Comparison of ENCODE assay signal across 21 cellular contexts in genomic region chr20:62944184-62944583, GRCh38. TPM values are rescaled to one million over a fixed set of nuclear protein-coding genes. Genes with fewer than 3 reads are reported as not detected.
DNase-seq lines count a peak whose midpoint lies in the region; ATAC-seq and TF ChIP-seq lines count a peak whose summit lies in the region.
"Had no signal": no experiment of that assay in that cellular context is flagged by ENCODE, and none has a peak within 500 bp of the region (broad histone marks: within the 10 kb centered on the region; RNA-seq: fewer than 3 reads in every experiment).

No MANE protein-coding gene starts in this region.

- H3K4me3 ChIP-seq in spleen, result no peak overlapping the region
- H3K4me3 ChIP-seq: A549 had no signal

- no peak for ATAC-seq in activated naive CD8-positive, alpha-beta T cell treated with anti-CD3 and anti-CD28 coated beads, Interleukin-2, amount 10 ng/mL, durations not matched to agents 7 days and 5 days (ENCODE audit: low read depth)
- ATAC-seq in activated T-helper 17 cell treated with anti-CD3 and anti-CD28 coated beads, Interleukin-2, amount 50 U/mL, for 72 hours (replicated peaks), result no peak
- ATAC-seq: A549 had no signal

- H3K27ac Mint-ChIP-seq in activated naive CD8-positive, alpha-beta T cell treated with anti-CD3 and anti-CD28 coated beads, Interleukin-2, amount 10 ng/mL, durations not matched to agents 7 days and 5 days, result no peak overlapping the region
- H3K27ac Mint-ChIP-seq in activated naive CD8-positive, alpha-beta T cell treated with anti-CD3 and anti-CD28 coated beads for 36 hours, result no peak overlapping the region
- peak overlapping the region in 2 of 3 donors; percentile 74 to 86 for H3K27ac Mint-ChIP-seq in IgD-negative memory B cell
- peak overlapping the region; percentile 54 for H3K27ac Mint-ChIP-seq in activated T-helper 17 cell treated with anti-CD3 and anti-CD28 coated beads, Interleukin-2, amount 50 U/mL, for 72 hours
- no peak overlapping the region for H3K27ac Mint-ChIP-seq in activated T-helper 2 cell treated with anti-CD3 and anti-CD28 coated beads, Interferon-gamma antibody, Interleukin-2, Interleukin-4, amounts not matched to agents 10 μg/mL and 5 μg/mL and 100 μg/mL, durations not matched to agents 14 hours and 24 hours and 36 hours
- H3K27ac Mint-ChIP-seq: B cell had no signal

- POLR2A ChIA-PET in activated naive CD8-positive, alpha-beta T cell treated with anti-CD3 and anti-CD28 coated beads, Interleukin-2, amount 10 ng/mL, durations not matched to agents 7 days and 5 days (lab: Charles Lee), result no interaction called here

- H3K27ac ChIP-seq in spleen, result no peak overlapping the region
- H3K27ac ChIP-seq: A549 had no signal

- H3K9me3 Mint-ChIP-seq in activated naive CD8-positive, alpha-beta T cell treated with anti-CD3 and anti-CD28 coated beads, Interleukin-2, amount 10 ng/mL, durations not matched to agents 7 days and 5 days, result peaks cover 1% of the 10 kb centered on the region
- peaks cover 2% of the 10 kb centered on the region for H3K9me3 Mint-ChIP-seq in activated naive CD8-positive, alpha-beta T cell treated with anti-CD3 and anti-CD28 coated beads for 36 hours
- H3K9me3 Mint-ChIP-seq in IgD-negative memory B cell, result no peaks in the 10 kb centered on the region
- H3K9me3 Mint-ChIP-seq in activated T-helper 17 cell treated with anti-CD3 and anti-CD28 coated beads, Interleukin-2, amount 50 U/mL, for 72 hours, result no peaks in the 10 kb centered on the region
- H3K9me3 Mint-ChIP-seq in activated T-helper 2 cell treated with anti-CD3 and anti-CD28 coated beads, Interferon-gamma antibody, Interleukin-2, Interleukin-4, amounts not matched to agents 10 μg/mL and 5 μg/mL and 100 μg/mL, durations not matched to agents 14 hours and 24 hours and 36 hours, result peaks cover 5% of the 10 kb centered on the region

- H3K27me3 ChIP-seq in spleen (replicated peaks in 1 of 7), result no peaks in the 10 kb centered on the region

- peaks cover 37% of the 10 kb centered on the region for H3K36me3 Mint-ChIP-seq in activated naive CD8-positive, alpha-beta T cell treated with anti-CD3 and anti-CD28 coated beads, Interleukin-2, amount 10 ng/mL, durations not matched to agents 7 days and 5 days
- peaks cover 21% of the 10 kb centered on the region for H3K36me3 Mint-ChIP-seq in activated naive CD8-positive, alpha-beta T cell treated with anti-CD3 and anti-CD28 coated beads for 36 hours
- H3K36me3 Mint-ChIP-seq in IgD-negative memory B cell, result peaks cover 6% of the 10 kb centered on the region
- peaks cover 97% of the 10 kb centered on the region for H3K36me3 Mint-ChIP-seq in activated T-helper 17 cell treated with anti-CD3 and anti-CD28 coated beads, Interleukin-2, amount 50 U/mL, for 72 hours (ENCODE audit: low read depth)
- peaks cover 92% of the 10 kb centered on the region for H3K36me3 Mint-ChIP-seq in activated T-helper 2 cell treated with anti-CD3 and anti-CD28 coated beads, Interferon-gamma antibody, Interleukin-2, Interleukin-4, amounts not matched to agents 10 μg/mL and 5 μg/mL and 100 μg/mL, durations not matched to agents 14 hours and 24 hours and 36 hours (ENCODE audit: low read depth)

- peaks cover 8 to 35% (median 24%) of the 10 kb centered on the region in 6 donors for H3K4me1 ChIP-seq in spleen

- H3K4me1 Mint-ChIP-seq in activated naive CD8-positive, alpha-beta T cell treated with anti-CD3 and anti-CD28 coated beads, Interleukin-2, amount 10 ng/mL, durations not matched to agents 7 days and 5 days, result peaks cover 17% of the 10 kb centered on the region
- H3K4me1 Mint-ChIP-seq in activated naive CD8-positive, alpha-beta T cell treated with anti-CD3 and anti-CD28 coated beads for 36 hours, result peaks cover 27% of the 10 kb centered on the region
- H3K4me1 Mint-ChIP-seq in IgD-negative memory B cell, result peaks cover 8 to 12% (median 12%) of the 10 kb centered on the region in 3 donors
- peaks cover 7% of the 10 kb centered on the region for H3K4me1 Mint-ChIP-seq in activated T-helper 17 cell treated with anti-CD3 and anti-CD28 coated beads, Interleukin-2, amount 50 U/mL, for 72 hours
- peaks cover 17% of the 10 kb centered on the region for H3K4me1 Mint-ChIP-seq in activated T-helper 2 cell treated with anti-CD3 and anti-CD28 coated beads, Interferon-gamma antibody, Interleukin-2, Interleukin-4, amounts not matched to agents 10 μg/mL and 5 μg/mL and 100 μg/mL, durations not matched to agents 14 hours and 24 hours and 36 hours (ENCODE audit: low read depth)

- TF ChIP-seq CTCF in spleen (IDR thresholded peaks at IDR 0.05 in 8 of 11, conservative IDR thresholded peaks at IDR 0.05 in 3 of 11), result no peak

- WGBS in spleen, 5 donors, result 90 to 95% (median 94%) methylated on average over 8 of the region's 8 CpGs

- H3K36me3 ChIP-seq in spleen, result peaks cover 0 to 86% (median 70%) of the 10 kb centered on the region in 6 donors

- DNase-seq in activated naive CD8-positive, alpha-beta T cell treated with anti-CD3 and anti-CD28 coated beads, Interleukin-2, amount 10 ng/mL, durations not matched to agents 7 days and 5 days, result peak; percentile 6
- DNase-seq in activated naive CD8-positive, alpha-beta T cell treated with anti-CD3 and anti-CD28 coated beads for 36 hours, result no peak
- DNase-seq in spleen (peak; percentile 28), cortex of kidney (lab: John Stamatoyannopoulos, UW) (no peak)
- no peak for DNase-seq in activated T-helper 2 cell treated with anti-CD3 and anti-CD28 coated beads, Interferon-gamma antibody, Interleukin-2, Interleukin-4, amounts not matched to agents 10 μg/mL and 5 μg/mL and 100 μg/mL, durations not matched to agents 14 hours and 24 hours and 36 hours (ENCODE audit: low spot score)
- DNase-seq: DMS53, GDM1, GOT3, HCEC 1CT, Karpas-422, MV-4-11, NCI-H187, NCI-H446 treated with DMSO at 0.1 percent for 48 hours, NCI-H526 treated with DMSO at 0.1 percent for 48 hours, OCI-M1, SHP77 had no signal

- intact Hi-C loops in spleen (cut with DNase I; ENCODE audit: low total_unique reads), result no loop called here
- intact Hi-C loops in activated T-helper 2 cell treated with anti-CD3 and anti-CD28 coated beads, Interferon-gamma antibody, Interleukin-2, Interleukin-4, amounts not matched to agents 10 μg/mL and 5 μg/mL and 100 μg/mL, durations not matched to agents 14 hours and 24 hours and 36 hours (cut with micrococcal nuclease), result no loop called here

- H3K4me3 Mint-ChIP-seq in activated naive CD8-positive, alpha-beta T cell treated with anti-CD3 and anti-CD28 coated beads, Interleukin-2, amount 10 ng/mL, durations not matched to agents 7 days and 5 days, result no peak overlapping the region
- H3K4me3 Mint-ChIP-seq in activated naive CD8-positive, alpha-beta T cell treated with anti-CD3 and anti-CD28 coated beads for 36 hours, result no peak overlapping the region
- peak overlapping the region in 1 of 4 donors; percentile 83 for H3K4me3 Mint-ChIP-seq in IgD-negative memory B cell
- H3K4me3 Mint-ChIP-seq in activated T-helper 17 cell treated with anti-CD3 and anti-CD28 coated beads, Interleukin-2, amount 50 U/mL, for 72 hours, result no peak overlapping the region
- H3K4me3 Mint-ChIP-seq in activated T-helper 2 cell treated with anti-CD3 and anti-CD28 coated beads, Interferon-gamma antibody, Interleukin-2, Interleukin-4, amounts not matched to agents 10 μg/mL and 5 μg/mL and 100 μg/mL, durations not matched to agents 14 hours and 24 hours and 36 hours (ENCODE audit: low read depth), result no peak overlapping the region
- H3K4me3 Mint-ChIP-seq: B cell had no signal

- H3K9me3 ChIP-seq in spleen, result no peaks in the 10 kb centered on the region

- TF ChIP-seq POLR2A in spleen (IDR thresholded peaks at IDR 0.05), result no peak

- H3K27me3 Mint-ChIP-seq in activated naive CD8-positive, alpha-beta T cell treated with anti-CD3 and anti-CD28 coated beads, Interleukin-2, amount 10 ng/mL, durations not matched to agents 7 days and 5 days, result no peaks in the 10 kb centered on the region
- no peaks in the 10 kb centered on the region for H3K27me3 Mint-ChIP-seq in activated naive CD8-positive, alpha-beta T cell treated with anti-CD3 and anti-CD28 coated beads for 36 hours
- no peaks in the 10 kb centered on the region for H3K27me3 Mint-ChIP-seq in IgD-negative memory B cell
- H3K27me3 Mint-ChIP-seq in activated T-helper 17 cell treated with anti-CD3 and anti-CD28 coated beads, Interleukin-2, amount 50 U/mL, for 72 hours, result no peaks in the 10 kb centered on the region
- H3K27me3 Mint-ChIP-seq in activated T-helper 2 cell treated with anti-CD3 and anti-CD28 coated beads, Interferon-gamma antibody, Interleukin-2, Interleukin-4, amounts not matched to agents 10 μg/mL and 5 μg/mL and 100 μg/mL, durations not matched to agents 14 hours and 24 hours and 36 hours (ENCODE audit: low read depth), result no peaks in the 10 kb centered on the region
- H3K27me3 Mint-ChIP-seq: B cell had no signal

RNA-seq across cellular contexts. Expression of gene GID8, which starts 6.2 kb away (rescaled TPM):
- 10 to 100 TPM; 42.1 to 43.0 TPM for total RNA-seq in activated naive CD8-positive, alpha-beta T cell treated with anti-CD3 and anti-CD28 coated beads, Interleukin-2, amount 10 ng/mL, durations not matched to agents 7 days and 5 days
- total RNA-seq in activated naive CD8-positive, alpha-beta T cell treated with anti-CD3 and anti-CD28 coated beads for 36 hours, result 10 to 100 TPM; 47.6 to 48.5 TPM
- 12.1 TPM for polyA plus RNA-seq in IgD-negative memory B cell
- total RNA-seq in activated T-helper 17 cell treated with anti-CD3 and anti-CD28 coated beads, Interleukin-2, amount 50 U/mL, for 72 hours, result 10 to 100 TPM; 32.7 to 34.6 TPM
- total RNA-seq in spleen, result 10 to 100 TPM; 26.5 to 33.3 (median 29.6) TPM
- 10 to 100 TPM in 2 of 3 donors, 1 to 10 TPM in 1; 9.7 to 12.9 (median 12.0) TPM for polyA plus RNA-seq in spleen
- 50.5 and 53.7 TPM in 2 replicates for total RNA-seq in activated T-helper 2 cell treated with anti-CD3 and anti-CD28 coated beads, Interferon-gamma antibody, Interleukin-2, Interleukin-4, amounts not matched to agents 10 μg/mL and 5 μg/mL and 100 μg/mL, durations not matched to agents 14 hours and 24 hours and 36 hours

RNA-seq across cellular contexts. Expression of gene SLC17A9, which starts 8.3 kb away (rescaled TPM):
- 10 to 100 TPM; 40.9 to 43.5 TPM for total RNA-seq in activated naive CD8-positive, alpha-beta T cell treated with anti-CD3 and anti-CD28 coated beads, Interleukin-2, amount 10 ng/mL, durations not matched to agents 7 days and 5 days
- total RNA-seq in activated naive CD8-positive, alpha-beta T cell treated with anti-CD3 and anti-CD28 coated beads for 36 hours, result 10 to 100 TPM; 49.7 to 52.1 TPM
- polyA plus RNA-seq in IgD-negative memory B cell (4.1 TPM), spleen (10 to 100 TPM; 34.4 to 95.3 (median 41.5) TPM)
- total RNA-seq in activated T-helper 17 cell treated with anti-CD3 and anti-CD28 coated beads, Interleukin-2, amount 50 U/mL, for 72 hours, result 1 to 10 TPM; 5.2 to 7.0 TPM
- total RNA-seq in spleen, result 10 to 100 TPM; 18.8 to 41.9 (median 31.4) TPM
- 20.2 and 21.4 TPM in 2 replicates for total RNA-seq in activated T-helper 2 cell treated with anti-CD3 and anti-CD28 coated beads, Interferon-gamma antibody, Interleukin-2, Interleukin-4, amounts not matched to agents 10 μg/mL and 5 μg/mL and 100 μg/mL, durations not matched to agents 14 hours and 24 hours and 36 hours
- total RNA-seq: M059J had no signal

RNA-seq across cellular contexts. Expression of gene DIDO1, which starts 17.9 kb away (rescaled TPM):
- total RNA-seq in activated naive CD8-positive, alpha-beta T cell treated with anti-CD3 and anti-CD28 coated beads, Interleukin-2, amount 10 ng/mL, durations not matched to agents 7 days and 5 days, result 100 to 1,000 TPM; 100 to 104 TPM
- 10 to 100 TPM; 46.3 to 47.2 TPM for total RNA-seq in activated naive CD8-positive, alpha-beta T cell treated with anti-CD3 and anti-CD28 coated beads for 36 hours
- 42.8 TPM for polyA plus RNA-seq in IgD-negative memory B cell
- total RNA-seq in activated T-helper 17 cell treated with anti-CD3 and anti-CD28 coated beads, Interleukin-2, amount 50 U/mL, for 72 hours, result 10 to 100 TPM; 51.4 to 51.5 TPM
- 10 to 100 TPM; 61.2 to 79.6 (median 76.0) TPM for total RNA-seq in spleen
- 10 to 100 TPM; 17.4 to 23.2 (median 17.8) TPM for polyA plus RNA-seq in spleen
- total RNA-seq in activated T-helper 2 cell treated with anti-CD3 and anti-CD28 coated beads, Interferon-gamma antibody, Interleukin-2, Interleukin-4, amounts not matched to agents 10 μg/mL and 5 μg/mL and 100 μg/mL, durations not matched to agents 14 hours and 24 hours and 36 hours, result 57.9 and 59.8 TPM in 2 replicates

Comparison
In these comparisons a context has a peak if more than half of its experiments do, and no peak if none do; other contexts are left out.
1. DNase-seq: peak in activated naive CD8-positive, alpha-beta T cell treated with anti-CD3 and anti-CD28 coated beads, Interleukin-2, amount 10 ng/mL, durations not matched to agents 7 days and 5 days (single experiment) and spleen (single experiment); none in activated naive CD8-positive, alpha-beta T cell treated with anti-CD3 and anti-CD28 coated beads for 36 hours (single experiment), cortex of kidney (single experiment) and activated T-helper 2 cell treated with anti-CD3 and anti-CD28 coated beads, Interferon-gamma antibody, Interleukin-2, Interleukin-4, amounts not matched to agents 10 μg/mL and 5 μg/mL and 100 μg/mL, durations not matched to agents 14 hours and 24 hours and 36 hours (single experiment).
2. H3K27ac Mint-ChIP-seq: peak in IgD-negative memory B cell (2 of 3) and activated T-helper 17 cell treated with anti-CD3 and anti-CD28 coated beads, Interleukin-2, amount 50 U/mL, for 72 hours (single experiment); none in activated naive CD8-positive, alpha-beta T cell treated with anti-CD3 and anti-CD28 coated beads, Interleukin-2, amount 10 ng/mL, durations not matched to agents 7 days and 5 days (single experiment), activated naive CD8-positive, alpha-beta T cell treated with anti-CD3 and anti-CD28 coated beads for 36 hours (single experiment) and activated T-helper 2 cell treated with anti-CD3 and anti-CD28 coated beads, Interferon-gamma antibody, Interleukin-2, Interleukin-4, amounts not matched to agents 10 μg/mL and 5 μg/mL and 100 μg/mL, durations not matched to agents 14 hours and 24 hours and 36 hours (single experiment).